Comparison of ENCODE assay signal across 1 cellular context in genomic region chr2:46198164-46198883, GRCh38.
TF ChIP-seq lines count a peak whose summit lies in the region.

No MANE protein-coding gene starts in this region.

TF ChIP-seq in K562, 482 proteins besides CTCF, POLR2A, EP300 and RAD21:
- TF ChIP-seq CTBP1 (IDR thresholded peaks at IDR 0.05; ENCODE audit: borderline replicate concordance) (0 out of 2 replicates have a peak, but pooled peaks have one; percentile 7), ZNF449 (CRISPR knock-in tag; IDR thresholded peaks at IDR 0.05) (no peak), MTA2 (IDR thresholded peaks at IDR 0.05; ENCODE audit: low read depth) (no peak), NR2C2 (CRISPR knock-in tag; IDR thresholded peaks at IDR 0.05) (no peak), NR2C2 (tag; IDR thresholded peaks at IDR 0.05) (no peak)
